Comparison of ENCODE assay signal across 1 cellular context in genomic region chr19:22545751-22546150, GRCh38.
TF ChIP-seq lines count a peak whose summit lies in the region.

No MANE protein-coding gene starts in this region.

TF ChIP-seq in GM23338, 12 proteins besides CTCF, POLR2A, EP300 and RAD21 (continued from another document):
- no peak for TF ChIP-seq EZH2phosphoT487 (IDR thresholded peaks at IDR 0.05; ENCODE audit: unreplicated experiment)
- TF ChIP-seq ZNF114 (CRISPR knock-in tag; IDR thresholded peaks at IDR 0.05) = no peak
- no peak for TF ChIP-seq EZH2 (IDR thresholded peaks at IDR 0.05; ENCODE audit: low read depth, unreplicated experiment)
- no peak for TF ChIP-seq JUNB (IDR thresholded peaks at IDR 0.05; ENCODE audit: unreplicated experiment)
- TF ChIP-seq STAT1 (IDR thresholded peaks at IDR 0.05; ENCODE audit: unreplicated experiment) = no peak
- TF ChIP-seq NANOG (IDR thresholded peaks at IDR 0.05; ENCODE audit: borderline replicate concordance) = no peak
- TF ChIP-seq POLR2AphosphoS5 (IDR thresholded peaks at IDR 0.05; ENCODE audit: low read depth) = no peak
